In the genomic region with DNA sequence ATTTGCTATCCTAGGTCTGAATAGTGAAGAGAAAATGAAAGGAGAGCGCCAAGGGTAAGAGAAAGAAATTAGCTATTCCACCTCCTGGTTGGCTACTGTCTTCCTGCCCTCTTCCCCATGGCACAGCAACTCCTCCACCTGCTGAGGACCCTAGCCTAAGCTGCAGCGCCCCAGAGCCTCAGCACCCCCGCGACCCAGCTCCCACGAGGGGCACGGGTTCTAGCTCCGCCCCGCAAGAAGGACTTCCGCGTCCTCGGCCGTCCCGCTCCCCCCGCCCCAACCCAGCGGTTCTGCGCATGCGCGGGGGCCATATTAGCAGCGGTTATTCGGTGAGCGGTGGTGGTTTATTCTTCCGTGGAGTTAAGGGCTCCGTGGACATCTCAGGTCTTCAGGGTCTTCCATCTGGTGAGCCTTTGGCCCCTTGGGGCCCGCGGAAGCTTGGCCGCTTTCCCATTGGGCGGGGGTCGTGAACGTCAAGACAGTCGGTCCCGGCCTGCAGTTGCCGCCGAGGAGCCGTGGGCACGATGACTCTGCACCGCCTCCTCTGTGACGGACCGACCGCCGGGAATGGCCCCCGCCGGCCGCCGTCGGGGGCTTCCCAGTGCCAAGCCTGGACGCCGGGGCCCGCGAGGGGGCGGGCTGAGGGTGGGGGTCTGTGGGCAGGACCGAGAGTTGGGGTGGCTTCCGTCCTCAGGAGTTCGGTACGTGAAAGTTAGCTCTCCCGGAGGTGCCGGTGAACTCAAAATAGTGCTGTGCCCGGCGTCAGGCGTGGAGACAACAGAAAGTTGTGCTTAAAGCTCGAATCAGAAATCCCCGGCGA, we compare ENCODE assay signal across 1 cellular context.
TF ChIP-seq lines count a peak whose summit lies in the region.

A gene (plus strand): TSS at position 310 of the 820 bp plus-strand sequence. CDS start 1,484 bp downstream, outside the sequence.

TF ChIP-seq in HepG2, 621 proteins besides CTCF, POLR2A, EP300 and RAD21 (continued from another document):
- TF ChIP-seq ZMYM4 (CRISPR knock-in tag; IDR thresholded peaks at IDR 0.05) = peak; percentile 76
- no peak for TF ChIP-seq ZNF34 (CRISPR knock-in tag; IDR thresholded peaks at IDR 0.05; ENCODE audit: borderline replicate concordance)
- no peak for TF ChIP-seq ZNF30 (CRISPR knock-in tag; IDR thresholded peaks at IDR 0.05)
- TF ChIP-seq TGIF2 (CRISPR knock-in tag; IDR thresholded peaks at IDR 0.05) = peak; percentile 84; the same call in 1 of the 2 replicates
- TF ChIP-seq, protein P1, sequence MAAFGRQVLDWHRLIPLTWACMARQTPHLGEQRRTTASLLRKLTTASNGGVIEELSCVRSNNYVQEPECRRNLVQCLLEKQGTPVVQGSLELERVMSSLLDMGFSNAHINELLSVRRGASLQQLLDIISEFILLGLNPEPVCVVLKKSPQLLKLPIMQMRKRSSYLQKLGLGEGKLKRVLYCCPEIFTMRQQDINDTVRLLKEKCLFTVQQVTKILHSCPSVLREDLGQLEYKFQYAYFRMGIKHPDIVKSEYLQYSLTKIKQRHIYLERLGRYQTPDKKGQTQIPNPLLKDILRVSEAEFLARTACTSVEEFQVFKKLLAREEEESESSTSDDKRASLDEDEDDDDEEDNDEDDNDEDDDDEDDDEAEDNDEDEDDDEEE (CRISPR knock-in tag; IDR thresholded peaks at IDR 0.05) = no peak
- TF ChIP-seq SIN3A (IDR thresholded peaks at IDR 0.05; ENCODE audit: borderline replicate concordance, low read depth, low read length) = no peak; the same call in 1 of the 2 replicates
- peak; percentile 67 for TF ChIP-seq YEATS2 (CRISPR knock-in tag; IDR thresholded peaks at IDR 0.05; ENCODE audit: borderline replicate concordance)
- TF ChIP-seq, protein P2, sequence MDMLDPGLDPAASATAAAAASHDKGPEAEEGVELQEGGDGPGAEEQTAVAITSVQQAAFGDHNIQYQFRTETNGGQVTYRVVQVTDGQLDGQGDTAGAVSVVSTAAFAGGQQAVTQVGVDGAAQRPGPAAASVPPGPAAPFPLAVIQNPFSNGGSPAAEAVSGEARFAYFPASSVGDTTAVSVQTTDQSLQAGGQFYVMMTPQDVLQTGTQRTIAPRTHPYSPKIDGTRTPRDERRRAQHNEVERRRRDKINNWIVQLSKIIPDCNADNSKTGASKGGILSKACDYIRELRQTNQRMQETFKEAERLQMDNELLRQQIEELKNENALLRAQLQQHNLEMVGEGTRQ (IDR thresholded peaks at IDR 0.05; ENCODE audit: low read depth, low read length) = no peak
- TF ChIP-seq, protein P2 (CRISPR knock-in tag; IDR thresholded peaks at IDR 0.05; ENCODE audit: borderline replicate concordance) = peak; percentile 30; the same call in 1 of the 2 replicates
- TF ChIP-seq KAT2B (IDR thresholded peaks at IDR 0.05; ENCODE audit: borderline replicate concordance, low read depth, low read length) = no peak
- no peak for TF ChIP-seq CEBPB (IDR thresholded peaks at IDR 0.05; ENCODE audit: borderline replicate concordance, low read depth, low read length)
- TF ChIP-seq KLF9 (CRISPR knock-in tag; IDR thresholded peaks at IDR 0.05; ENCODE audit: low read depth) = no peak
- TF ChIP-seq TSC22D2 (CRISPR knock-in tag; IDR thresholded peaks at IDR 0.05; ENCODE audit: borderline replicate concordance) = peak; percentile 38; the same call in 1 of the 2 replicates
- TF ChIP-seq PRMT3 (CRISPR knock-in tag; IDR thresholded peaks at IDR 0.05; ENCODE audit: borderline replicate concordance, low read depth) = no peak
- no peak for TF ChIP-seq SMARCC2 (IDR thresholded peaks at IDR 0.05)
- TF ChIP-seq BRCA1 (CRISPR knock-in tag; IDR thresholded peaks at IDR 0.05) = 0 out of 2 replicates have a peak, but pooled peaks have one; percentile 74
- peak; percentile 36; the same call in 1 of the 2 replicates for TF ChIP-seq FOSL2 (CRISPR knock-in tag; IDR thresholded peaks at IDR 0.05)
- peak; percentile 82; the same call in 1 of the 2 replicates for TF ChIP-seq ZNF225 (CRISPR knock-in tag; IDR thresholded peaks at IDR 0.05)
- TF ChIP-seq, protein P3, sequence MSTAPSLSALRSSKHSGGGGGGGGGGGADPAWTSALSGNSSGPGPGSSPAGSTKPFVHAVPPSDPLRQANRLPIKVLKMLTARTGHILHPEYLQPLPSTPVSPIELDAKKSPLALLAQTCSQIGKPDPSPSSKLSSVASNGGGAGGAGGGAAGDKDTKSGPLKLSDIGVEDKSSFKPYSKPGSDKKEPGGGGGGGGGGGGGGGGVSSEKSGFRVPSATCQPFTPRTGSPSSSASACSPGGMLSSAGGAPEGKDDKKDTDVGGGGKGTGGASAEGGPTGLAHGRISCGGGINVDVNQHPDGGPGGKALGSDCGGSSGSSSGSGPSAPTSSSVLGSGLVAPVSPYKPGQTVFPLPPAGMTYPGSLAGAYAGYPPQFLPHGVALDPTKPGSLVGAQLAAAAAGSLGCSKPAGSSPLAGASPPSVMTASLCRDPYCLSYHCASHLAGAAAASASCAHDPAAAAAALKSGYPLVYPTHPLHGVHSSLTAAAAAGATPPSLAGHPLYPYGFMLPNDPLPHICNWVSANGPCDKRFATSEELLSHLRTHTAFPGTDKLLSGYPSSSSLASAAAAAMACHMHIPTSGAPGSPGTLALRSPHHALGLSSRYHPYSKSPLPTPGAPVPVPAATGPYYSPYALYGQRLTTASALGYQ (CRISPR knock-in tag; IDR thresholded peaks at IDR 0.05) = no peak
- TF ChIP-seq GABPB1 (CRISPR knock-in tag; IDR thresholded peaks at IDR 0.05) = peak; percentile 85
- TF ChIP-seq, protein P4, sequence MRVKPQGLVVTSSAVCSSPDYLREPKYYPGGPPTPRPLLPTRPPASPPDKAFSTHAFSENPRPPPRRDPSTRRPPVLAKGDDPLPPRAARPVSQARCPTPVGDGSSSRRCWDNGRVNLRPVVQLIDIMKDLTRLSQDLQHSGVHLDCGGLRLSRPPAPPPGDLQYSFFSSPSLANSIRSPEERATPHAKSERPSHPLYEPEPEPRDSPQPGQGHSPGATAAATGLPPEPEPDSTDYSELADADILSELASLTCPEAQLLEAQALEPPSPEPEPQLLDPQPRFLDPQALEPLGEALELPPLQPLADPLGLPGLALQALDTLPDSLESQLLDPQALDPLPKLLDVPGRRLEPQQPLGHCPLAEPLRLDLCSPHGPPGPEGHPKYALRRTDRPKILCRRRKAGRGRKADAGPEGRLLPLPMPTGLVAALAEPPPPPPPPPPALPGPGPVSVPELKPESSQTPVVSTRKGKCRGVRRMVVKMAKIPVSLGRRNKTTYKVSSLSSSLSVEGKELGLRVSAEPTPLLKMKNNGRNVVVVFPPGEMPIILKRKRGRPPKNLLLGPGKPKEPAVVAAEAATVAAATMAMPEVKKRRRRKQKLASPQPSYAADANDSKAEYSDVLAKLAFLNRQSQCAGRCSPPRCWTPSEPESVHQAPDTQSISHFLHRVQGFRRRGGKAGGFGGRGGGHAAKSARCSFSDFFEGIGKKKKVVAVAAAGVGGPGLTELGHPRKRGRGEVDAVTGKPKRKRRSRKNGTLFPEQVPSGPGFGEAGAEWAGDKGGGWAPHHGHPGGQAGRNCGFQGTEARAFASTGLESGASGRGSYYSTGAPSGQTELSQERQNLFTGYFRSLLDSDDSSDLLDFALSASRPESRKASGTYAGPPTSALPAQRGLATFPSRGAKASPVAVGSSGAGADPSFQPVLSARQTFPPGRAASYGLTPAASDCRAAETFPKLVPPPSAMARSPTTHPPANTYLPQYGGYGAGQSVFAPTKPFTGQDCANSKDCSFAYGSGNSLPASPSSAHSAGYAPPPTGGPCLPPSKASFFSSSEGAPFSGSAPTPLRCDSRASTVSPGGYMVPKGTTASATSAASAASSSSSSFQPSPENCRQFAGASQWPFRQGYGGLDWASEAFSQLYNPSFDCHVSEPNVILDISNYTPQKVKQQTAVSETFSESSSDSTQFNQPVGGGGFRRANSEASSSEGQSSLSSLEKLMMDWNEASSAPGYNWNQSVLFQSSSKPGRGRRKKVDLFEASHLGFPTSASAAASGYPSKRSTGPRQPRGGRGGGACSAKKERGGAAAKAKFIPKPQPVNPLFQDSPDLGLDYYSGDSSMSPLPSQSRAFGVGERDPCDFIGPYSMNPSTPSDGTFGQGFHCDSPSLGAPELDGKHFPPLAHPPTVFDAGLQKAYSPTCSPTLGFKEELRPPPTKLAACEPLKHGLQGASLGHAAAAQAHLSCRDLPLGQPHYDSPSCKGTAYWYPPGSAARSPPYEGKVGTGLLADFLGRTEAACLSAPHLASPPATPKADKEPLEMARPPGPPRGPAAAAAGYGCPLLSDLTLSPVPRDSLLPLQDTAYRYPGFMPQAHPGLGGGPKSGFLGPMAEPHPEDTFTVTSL (CRISPR knock-in tag; IDR thresholded peaks at IDR 0.05; ENCODE audit: borderline replicate concordance) = 0 out of 2 replicates have a peak, but pooled peaks have one; percentile 34
- peak; percentile 58 for TF ChIP-seq SRSF1 (optimal IDR thresholded peaks at IDR 0.05; ENCODE audit: low read depth, low read length)
- TF ChIP-seq ZNF878 (CRISPR knock-in tag; IDR thresholded peaks at IDR 0.05) = no peak
- TF ChIP-seq BHLHE40 (IDR thresholded peaks at IDR 0.05; ENCODE audit: low read length) = no peak
- no peak for TF ChIP-seq POLR2AphosphoS2 (IDR thresholded peaks at IDR 0.05; ENCODE audit: low read depth, low read length)
- TF ChIP-seq, protein P5, sequence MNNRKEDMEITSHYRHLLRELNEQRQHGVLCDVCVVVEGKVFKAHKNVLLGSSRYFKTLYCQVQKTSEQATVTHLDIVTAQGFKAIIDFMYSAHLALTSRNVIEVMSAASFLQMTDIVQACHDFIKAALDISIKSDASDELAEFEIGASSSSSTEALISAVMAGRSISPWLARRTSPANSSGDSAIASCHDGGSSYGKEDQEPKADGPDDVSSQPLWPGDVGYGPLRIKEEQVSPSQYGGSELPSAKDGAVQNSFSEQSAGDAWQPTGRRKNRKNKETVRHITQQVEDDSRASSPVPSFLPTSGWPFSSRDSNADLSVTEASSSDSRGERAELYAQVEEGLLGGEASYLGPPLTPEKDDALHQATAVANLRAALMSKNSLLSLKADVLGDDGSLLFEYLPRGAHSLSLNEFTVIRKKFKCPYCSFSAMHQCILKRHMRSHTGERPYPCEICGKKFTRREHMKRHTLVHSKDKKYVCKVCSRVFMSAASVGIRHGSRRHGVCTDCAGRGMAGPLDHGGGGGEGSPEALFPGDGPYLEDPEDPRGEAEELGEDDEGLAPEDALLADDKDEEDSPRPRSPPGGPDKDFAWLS (CRISPR knock-in tag; IDR thresholded peaks at IDR 0.05; ENCODE audit: borderline replicate concordance) = no peak
- TF ChIP-seq, protein P6, sequence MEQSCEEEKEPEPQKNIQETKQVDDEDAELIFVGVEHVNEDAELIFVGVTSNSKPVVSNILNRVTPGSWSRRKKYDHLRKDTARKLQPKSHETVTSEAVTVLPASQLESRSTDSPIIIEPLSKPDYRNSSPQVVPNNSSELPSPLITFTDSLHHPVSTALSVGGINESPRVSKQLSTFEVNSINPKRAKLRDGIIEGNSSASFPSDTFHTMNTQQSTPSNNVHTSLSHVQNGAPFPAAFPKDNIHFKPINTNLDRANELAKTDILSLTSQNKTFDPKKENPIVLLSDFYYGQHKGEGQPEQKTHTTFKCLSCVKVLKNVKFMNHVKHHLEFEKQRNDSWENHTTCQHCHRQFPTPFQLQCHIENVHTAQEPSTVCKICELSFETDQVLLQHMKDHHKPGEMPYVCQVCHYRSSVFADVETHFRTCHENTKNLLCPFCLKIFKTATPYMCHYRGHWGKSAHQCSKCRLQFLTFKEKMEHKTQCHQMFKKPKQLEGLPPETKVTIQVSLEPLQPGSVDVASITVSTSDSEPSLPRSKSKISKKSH (CRISPR knock-in tag; IDR thresholded peaks at IDR 0.05; ENCODE audit: borderline replicate concordance) = peak; percentile 71; the same call in 1 of the 2 replicates
